9 cellular contexts compared by ENCODE assay signal in genomic region chr10:35641430-35642015, GRCh38. TPM values are rescaled to one million over a fixed set of nuclear protein-coding genes. Genes with fewer than 3 reads are reported as not detected.
DNase-seq lines count a peak whose midpoint lies in the region; ATAC-seq and TF ChIP-seq lines count a peak whose summit lies in the region.
"Had no signal": no experiment of that assay in that cellular context is flagged by ENCODE, and none has a peak within 500 bp of the region (broad histone marks: within the 10 kb centered on the region; RNA-seq: fewer than 3 reads in every experiment).

No MANE protein-coding gene starts in this region.

- CTCF ChIA-PET in activated CD8-positive, alpha-beta T cell treated with anti-CD3 and anti-CD28 coated beads, Interleukin-2, amount 10 ng/mL, durations not matched to agents 7 days and 5 days (lab: Charles Lee): no interaction called here

- ATAC-seq in GM19438 (IDR thresholded peaks at IDR 0.05; ENCODE audit: low read depth, unreplicated experiment) (peak; percentile 30), HG03378 (IDR thresholded peaks at IDR 0.05; ENCODE audit: unreplicated experiment) (peak; percentile 14)
- ATAC-seq in activated CD8-positive, alpha-beta T cell treated with anti-CD3 and anti-CD28 coated beads, Interleukin-2, amount 10 ng/mL, durations not matched to agents 7 days and 5 days: peak; percentile 27

- POLR2A ChIA-PET in activated CD8-positive, alpha-beta T cell treated with anti-CD3 and anti-CD28 coated beads, Interleukin-2, amount 10 ng/mL, durations not matched to agents 7 days and 5 days (lab: Charles Lee): no interaction called here

- peaks cover 24% of the 10 kb centered on the region for H3K4me1 Mint-ChIP-seq in activated CD8-positive, alpha-beta T cell treated with anti-CD3 and anti-CD28 coated beads, Interleukin-2, amount 10 ng/mL, durations not matched to agents 7 days and 5 days (ENCODE audit: low read depth)
- H3K4me1 Mint-ChIP-seq in glutamatergic neuron (ENCODE audit: low read depth, unreplicated experiment): peaks cover 11% of the 10 kb centered on the region
- peaks cover 35% of the 10 kb centered on the region for H3K4me1 Mint-ChIP-seq in progenitor cell of endocrine pancreas (ENCODE audit: low read depth)

- H3K27ac Mint-ChIP-seq in activated CD8-positive, alpha-beta T cell treated with anti-CD3 and anti-CD28 coated beads, Interleukin-2, amount 10 ng/mL, durations not matched to agents 7 days and 5 days: no peak overlapping the region
- H3K27ac Mint-ChIP-seq in glutamatergic neuron (ENCODE audit: unreplicated experiment): no peak overlapping the region
- no peak overlapping the region for H3K27ac Mint-ChIP-seq in progenitor cell of endocrine pancreas

- TF ChIP-seq CTCF in glutamatergic neuron (IDR thresholded peaks at IDR 0.05; ENCODE audit: partially characterized antibody, unreplicated experiment): no peak
- TF ChIP-seq CTCF in progenitor cell of endocrine pancreas (IDR thresholded peaks at IDR 0.05; ENCODE audit: unreplicated experiment): no peak

- H3K9me3 Mint-ChIP-seq in activated CD8-positive, alpha-beta T cell treated with anti-CD3 and anti-CD28 coated beads, Interleukin-2, amount 10 ng/mL, durations not matched to agents 7 days and 5 days (ENCODE audit: insufficient read depth): no peaks in the 10 kb centered on the region
- peaks cover 5% of the 10 kb centered on the region for H3K9me3 Mint-ChIP-seq in glutamatergic neuron (ENCODE audit: unreplicated experiment)
- H3K9me3 Mint-ChIP-seq in progenitor cell of endocrine pancreas (ENCODE audit: low read depth): no peaks in the 10 kb centered on the region

- H3K27me3 Mint-ChIP-seq in activated CD8-positive, alpha-beta T cell treated with anti-CD3 and anti-CD28 coated beads, Interleukin-2, amount 10 ng/mL, durations not matched to agents 7 days and 5 days (ENCODE audit: low read depth): peaks cover 69% of the 10 kb centered on the region
- H3K27me3 Mint-ChIP-seq in glutamatergic neuron (ENCODE audit: unreplicated experiment): peaks cover 13% of the 10 kb centered on the region
- peaks cover 19% of the 10 kb centered on the region for H3K27me3 Mint-ChIP-seq in progenitor cell of endocrine pancreas

- DNase-seq in Daoy (ENCODE audit: low read depth): peak; percentile 43
- no peak for DNase-seq in activated CD8-positive, alpha-beta T cell treated with anti-CD3 and anti-CD28 coated beads, Interleukin-2, amount 10 ng/mL, durations not matched to agents 7 days and 5 days
- DNase-seq in glutamatergic neuron: peak; percentile 49
- DNase-seq in progenitor cell of endocrine pancreas (ENCODE audit: low spot score, unreplicated experiment): peak; percentile 33
- DNase-seq in activated effector memory CD4-positive, alpha-beta T cell treated with anti-CD3 and anti-CD28 coated beads, Interleukin-2, amount 50 U/mL, for 16 hours: no peak
- no peak for DNase-seq in stimulated activated CD4-positive, alpha-beta T cell treated with anti-CD3 and anti-CD28 coated beads, Interleukin-1b, Interleukin-23, amount 100 ng/mL, for 48 hours

- H3K4me3 Mint-ChIP-seq in activated CD8-positive, alpha-beta T cell treated with anti-CD3 and anti-CD28 coated beads, Interleukin-2, amount 10 ng/mL, durations not matched to agents 7 days and 5 days: peak overlapping the region; percentile 70
- peak overlapping the region; percentile 80 for H3K4me3 Mint-ChIP-seq in glutamatergic neuron (ENCODE audit: unreplicated experiment)
- H3K4me3 Mint-ChIP-seq in progenitor cell of endocrine pancreas (ENCODE audit: low read depth): peak overlapping the region; percentile 83

- peaks cover 2% of the 10 kb centered on the region for H3K36me3 Mint-ChIP-seq in activated CD8-positive, alpha-beta T cell treated with anti-CD3 and anti-CD28 coated beads, Interleukin-2, amount 10 ng/mL, durations not matched to agents 7 days and 5 days (ENCODE audit: low read depth)
- H3K36me3 Mint-ChIP-seq in glutamatergic neuron (ENCODE audit: unreplicated experiment): no peaks in the 10 kb centered on the region
- peaks cover 1% of the 10 kb centered on the region for H3K36me3 Mint-ChIP-seq in progenitor cell of endocrine pancreas (ENCODE audit: insufficient read depth)

RNA-seq across cellular contexts. Expression of gene FZD8, which starts 0.6 kb away (rescaled TPM):
- 10.5 and 11.1 TPM in 2 replicates for total RNA-seq in Daoy (2014; rRNA removed; shearing (Covaris generic))
- total RNA-seq in activated CD8-positive, alpha-beta T cell treated with anti-CD3 and anti-CD28 coated beads, Interleukin-2, amount 10 ng/mL, durations not matched to agents 7 days and 5 days: under 1 TPM; 0.23 to 0.24 TPM
- total RNA-seq in glutamatergic neuron (ENCODE audit: unreplicated experiment) (8.9 TPM), progenitor cell of endocrine pancreas (27.4 TPM in 2 replicates)

RNA-seq across cellular contexts. Expression of gene GJD4, which starts 36.4 kb away (rescaled TPM):
- not detected in 2 replicates for total RNA-seq in Daoy (2014; rRNA removed; shearing (Covaris generic))
- not detected for total RNA-seq in activated CD8-positive, alpha-beta T cell treated with anti-CD3 and anti-CD28 coated beads, Interleukin-2, amount 10 ng/mL, durations not matched to agents 7 days and 5 days
- total RNA-seq in glutamatergic neuron (ENCODE audit: unreplicated experiment) (not detected), progenitor cell of endocrine pancreas (0.24 TPM in 1 of 2 replicates, not detected in the other)
- total RNA-seq: activated CD8-positive, alpha-beta memory T cell treated with anti-CD3 and anti-CD28 coated beads for 36 hours had no signal

Comparison
In these comparisons a context has a peak if more than half of its experiments do, and no peak if none do; other contexts are left out.
1. DNase-seq: peak in Daoy (single experiment), glutamatergic neuron (single experiment) and progenitor cell of endocrine pancreas (single experiment); none in activated CD8-positive, alpha-beta T cell treated with anti-CD3 and anti-CD28 coated beads, Interleukin-2, amount 10 ng/mL, durations not matched to agents 7 days and 5 days (single experiment), activated effector memory CD4-positive, alpha-beta T cell treated with anti-CD3 and anti-CD28 coated beads, Interleukin-2, amount 50 U/mL, for 16 hours (single experiment) and stimulated activated CD4-positive, alpha-beta T cell treated with anti-CD3 and anti-CD28 coated beads, Interleukin-1b, Interleukin-23, amount 100 ng/mL, for 48 hours (single experiment).
2. Peak in every context shown above with its lines, with median percentiles within 50 percentile points of each other: ATAC-seq and H3K4me3 Mint-ChIP-seq.